ENCODE assay signal across 8 cellular contexts in the genomic region with DNA sequence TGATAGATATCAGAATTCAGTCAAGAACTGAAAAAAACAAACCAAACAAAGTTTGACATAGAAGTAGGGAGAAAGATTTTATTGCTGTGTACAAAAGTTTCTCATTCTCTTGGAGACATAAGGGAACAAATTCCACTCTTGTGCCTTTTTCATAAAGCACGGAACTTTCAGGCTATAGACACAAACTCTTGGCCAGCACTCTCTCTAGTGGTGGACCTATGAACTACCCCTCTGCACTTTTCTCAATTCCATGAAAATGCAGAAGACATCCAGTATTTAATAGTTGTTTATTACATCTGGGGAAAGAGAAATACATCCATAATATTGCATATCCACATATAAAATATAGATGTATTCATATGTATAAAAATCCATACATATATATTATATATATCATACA.
A peak's percentile ranks its signal among the peaks of the same experiment; 100 is the strongest.
DNase-seq lines count a peak whose midpoint lies in the region; ATAC-seq and TF ChIP-seq lines count a peak whose summit lies in the region.

No MANE protein-coding gene starts in this region.

- no peaks in the 10 kb centered on the region for H3K4me1 ChIP-seq in OCI-LY7 (ENCODE audit: insufficient read depth, low read length, poor library complexity, severe bottlenecking)

- H3K4me3 ChIP-seq in OCI-LY7 (ENCODE audit: low read depth, low read length, poor library complexity, severe bottlenecking) (no peak overlapping the region), fibroblast of the aortic adventitia (ENCODE audit: low read depth, low read length) (no peak overlapping the region), retinal pigment epithelial cell (ENCODE audit: low read length) (no peak overlapping the region)

- TF ChIP-seq CTCF in C4-2B (conservative IDR thresholded peaks at IDR 0.05): peak; percentile 73
- TF ChIP-seq CTCF in OCI-LY7 (conservative IDR thresholded peaks at IDR 0.05; ENCODE audit: low read length): peak; percentile 44; the same call in 1 of the 2 replicates
- TF ChIP-seq CTCF in fibroblast of the aortic adventitia (IDR thresholded peaks at IDR 0.05; ENCODE audit: insufficient read depth, low read length): peak; percentile 98
- TF ChIP-seq CTCF in retinal pigment epithelial cell (conservative IDR thresholded peaks at IDR 0.05; ENCODE audit: low read depth, low read length): peak; percentile 88

- POLR2A ChIA-PET in OCI-LY7 (lab: Charles Lee): no interaction called here

- BruUV-seq in OCI-LY7 (replicated peaks; lab: Mats Ljungman, UMichigan): no TSS peak

- H3K79me2 ChIP-seq in OCI-LY7 (ENCODE audit: insufficient read depth, low read depth, low read length): no peaks in the 10 kb centered on the region

- no peak for DNase-seq in OCI-LY7 (ENCODE audit: low spot score)
- peak; percentile 81 for DNase-seq in fibroblast of the aortic adventitia (ENCODE audit: low read depth)
- DNase-seq in retinal pigment epithelial cell (ENCODE audit: low read depth): no peak
- DNase-seq in activated CD4-positive, alpha-beta T cell treated with anti-CD3 and anti-CD28 coated beads for 48 hours: no peak
- DNase-seq in NCI-H2081 treated with DMSO at 0.1 percent for 48 hours (lab: John Stamatoyannopoulos, UW): no peak

- no peaks in the 10 kb centered on the region for H4K20me1 ChIP-seq in OCI-LY7 (ENCODE audit: insufficient read depth, low read length)

- CTCF ChIA-PET in OCI-LY7 (lab: Charles Lee; ENCODE audit: unreplicated experiment): no interaction called here

- no peaks in the 10 kb centered on the region for H3K36me3 ChIP-seq in OCI-LY7 (ENCODE audit: insufficient read depth, low read length)

- no peaks in the 10 kb centered on the region for H3K9me3 ChIP-seq in OCI-LY7 (ENCODE audit: low read length)

- H2AFZ ChIP-seq in OCI-LY7 (ENCODE audit: low read length): no peak overlapping the region

- no peak overlapping the region for H3K4me2 ChIP-seq in OCI-LY7 (ENCODE audit: low read length)

- intact Hi-C loops in OCI-LY7 (cut with micrococcal nuclease; ENCODE audit: unreplicated experiment): no loop called here

- H3K27ac ChIP-seq in C4-2B (no peak overlapping the region), OCI-LY7 (ENCODE audit: low read depth, low read length, poor library complexity, severe bottlenecking) (no peak overlapping the region)

- ATAC-seq in GM19351 (IDR thresholded peaks at IDR 0.05; ENCODE audit: unreplicated experiment) (peak; percentile 69), GM21526 (IDR thresholded peaks at IDR 0.05; ENCODE audit: low FRiP score, unreplicated experiment) (no peak)

- no peaks in the 10 kb centered on the region for H3K9me2 ChIP-seq in OCI-LY7 (ENCODE audit: insufficient read depth, low read length)

Comparison
In these comparisons a context has a peak if more than half of its experiments do, and no peak if none do; other contexts are left out.
1. CTCF ChIP-seq: peak in every context shown above with its lines; median percentile 98 in fibroblast of the aortic adventitia; 88 in retinal pigment epithelial cell; 73 in C4-2B; 44 in OCI-LY7.